In the genomic region with DNA sequence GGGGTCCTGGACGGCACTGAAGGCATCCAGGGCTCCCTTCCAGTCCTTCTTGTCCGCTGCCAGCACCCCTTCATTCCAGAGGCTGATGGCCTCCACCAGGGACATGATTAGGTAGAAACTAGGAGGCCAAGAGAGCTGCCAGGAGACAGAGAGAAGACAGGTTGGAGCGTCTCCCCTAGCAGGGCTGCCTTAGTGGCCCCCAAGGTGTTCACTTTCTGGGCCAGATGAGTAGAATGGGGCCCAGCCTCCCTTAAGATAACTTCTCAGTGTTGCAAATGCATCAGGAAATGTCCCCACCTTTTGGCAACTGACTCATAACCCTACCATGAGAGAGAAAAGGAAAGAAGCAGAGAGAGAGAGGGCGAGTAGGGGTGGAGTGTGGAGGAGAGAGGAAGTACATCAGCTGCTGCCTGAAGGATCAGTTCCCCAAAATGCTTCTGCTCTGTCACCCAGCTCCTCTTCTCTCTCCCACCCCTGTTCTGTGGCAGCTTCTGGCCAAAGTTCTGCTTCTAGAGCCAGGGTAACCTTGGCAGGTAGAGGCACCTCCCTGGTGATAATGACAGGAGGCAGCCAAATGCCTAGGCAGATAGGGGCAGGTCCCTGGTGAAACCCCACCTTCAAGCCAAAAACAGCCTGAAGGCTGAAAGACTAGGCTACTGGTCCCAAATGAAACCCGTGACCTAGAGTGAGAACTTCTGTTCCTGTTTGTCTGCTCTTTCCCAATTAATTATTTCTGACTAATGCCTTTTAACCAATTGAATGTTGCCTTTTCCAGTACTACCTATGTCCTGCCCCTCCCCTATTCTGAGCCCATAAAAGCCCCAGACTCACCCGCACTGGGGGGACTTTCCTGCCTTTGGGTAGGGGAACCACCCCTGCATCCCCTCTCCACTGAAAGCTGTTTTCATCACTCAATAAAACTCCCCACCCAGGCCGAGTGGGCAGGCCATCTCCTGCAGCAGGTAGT, we compare ENCODE assay signal across 1 cellular context.
TF ChIP-seq lines count a peak whose summit lies in the region.

A gene with protein sequence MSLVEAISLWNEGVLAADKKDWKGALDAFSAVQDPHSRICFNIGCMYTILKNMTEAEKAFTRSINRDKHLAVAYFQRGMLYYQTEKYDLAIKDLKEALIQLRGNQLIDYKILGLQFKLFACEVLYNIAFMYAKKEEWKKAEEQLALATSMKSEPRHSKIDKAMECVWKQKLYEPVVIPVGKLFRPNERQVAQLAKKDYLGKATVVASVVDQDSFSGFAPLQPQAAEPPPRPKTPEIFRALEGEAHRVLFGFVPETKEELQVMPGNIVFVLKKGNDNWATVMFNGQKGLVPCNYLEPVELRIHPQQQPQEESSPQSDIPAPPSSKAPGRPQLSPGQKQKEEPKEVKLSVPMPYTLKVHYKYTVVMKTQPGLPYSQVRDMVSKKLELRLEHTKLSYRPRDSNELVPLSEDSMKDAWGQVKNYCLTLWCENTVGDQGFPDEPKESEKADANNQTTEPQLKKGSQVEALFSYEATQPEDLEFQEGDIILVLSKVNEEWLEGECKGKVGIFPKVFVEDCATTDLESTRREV (minus strand): TSS at position 235 of the 967 bp plus-strand sequence. CDS start 130 bp downstream, at position 105.

TF ChIP-seq in K562, 482 proteins besides CTCF, POLR2A, EP300 and RAD21 (continued from another document):
- 0 out of 2 replicates have a peak, but pooled peaks have one; percentile 41 for TF ChIP-seq CTBP1 (IDR thresholded peaks at IDR 0.05; ENCODE audit: borderline replicate concordance)
- TF ChIP-seq KDM1A (IDR thresholded peaks at IDR 0.05): no peak
- TF ChIP-seq DACH1 (IDR thresholded peaks at IDR 0.05; ENCODE audit: partially characterized antibody): no peak
- TF ChIP-seq GABPA (tag; conservative IDR thresholded peaks at IDR 0.05; ENCODE audit: low read depth): no peak
- TF ChIP-seq ZFP36 (IDR thresholded peaks at IDR 0.05; ENCODE audit: low read depth, low read length, partially characterized antibody): no peak
- TF ChIP-seq ZNF551 (CRISPR knock-in tag; IDR thresholded peaks at IDR 0.05): no peak
- TF ChIP-seq ILK (tag; IDR thresholded peaks at IDR 0.05; ENCODE audit: borderline replicate concordance, low read depth): no peak
- no peak for TF ChIP-seq GATAD2B (IDR thresholded peaks at IDR 0.05; ENCODE audit: borderline replicate concordance)
- TF ChIP-seq RBM34 (IDR thresholded peaks at IDR 0.05; ENCODE audit: borderline replicate concordance, insufficient read depth, low read length): no peak
